Comparison of ENCODE assay signal across 15 cellular contexts in the genomic region with DNA sequence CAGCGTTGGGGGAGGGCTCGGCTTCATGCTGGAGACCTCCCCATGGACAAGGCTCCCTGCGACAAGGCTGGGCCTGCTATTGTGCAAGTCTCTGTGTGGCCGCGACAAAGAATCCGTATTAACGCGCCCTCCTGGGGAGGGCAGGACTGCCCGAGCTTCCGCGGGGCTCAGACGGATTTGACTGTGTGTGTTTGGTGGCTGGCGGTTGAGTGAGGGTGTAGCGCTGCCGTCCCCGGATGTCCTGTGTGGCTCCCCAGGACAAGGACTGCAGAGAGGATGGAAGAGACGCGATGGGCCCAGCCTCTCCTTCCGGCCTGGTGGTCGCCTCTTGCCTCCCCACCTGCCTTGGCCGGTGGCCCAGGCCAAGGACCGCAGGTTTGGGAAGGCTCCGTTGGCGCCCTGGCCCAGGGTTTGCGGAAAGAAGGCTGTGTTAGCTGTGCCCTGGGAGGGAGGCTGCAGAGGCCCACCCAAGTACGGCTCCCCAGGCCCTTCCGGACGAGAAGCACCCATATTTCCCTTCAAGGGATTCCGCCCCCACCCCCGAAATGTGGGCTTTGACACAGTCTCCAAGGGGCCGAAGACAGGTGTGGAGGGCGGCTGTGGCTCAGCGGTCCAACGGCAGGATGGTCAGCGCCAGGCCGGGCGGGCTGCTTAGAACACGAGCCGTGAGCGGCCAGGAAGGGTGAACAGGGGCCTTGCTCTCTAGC. TPM values are rescaled to one million over a fixed set of nuclear protein-coding genes. Genes with fewer than 3 reads are reported as not detected.
DNase-seq lines count a peak whose midpoint lies in the region; ATAC-seq and TF ChIP-seq lines count a peak whose summit lies in the region.
"Had no signal": no experiment of that assay in that cellular context is flagged by ENCODE, and none has a peak within 500 bp of the region (broad histone marks: within the 10 kb centered on the region; RNA-seq: fewer than 3 reads in every experiment).

No MANE protein-coding gene starts in this region.

- H3K27ac Mint-ChIP-seq in activated T-cell treated with anti-CD3 and anti-CD28 coated beads, Interleukin-2, amount 50 U/mL, for 24 hours = peak overlapping the region; percentile 71

- ATAC-seq in RWPE2 (ENCODE audit: low read depth) (no peak), HG03439 (IDR thresholded peaks at IDR 0.05; ENCODE audit: unreplicated experiment) (no peak)

- H3K4me1 ChIP-seq in RWPE2 (ENCODE audit: insufficient read depth, poor library complexity, severe bottlenecking) = no peaks in the 10 kb centered on the region

- H3K4me3 Mint-ChIP-seq in activated T-cell treated with anti-CD3 and anti-CD28 coated beads, Interleukin-2, amount 50 U/mL, for 24 hours = peak overlapping the region; percentile 1

- peaks cover 73% of the 10 kb centered on the region for H3K27me3 Mint-ChIP-seq in activated T-cell treated with anti-CD3 and anti-CD28 coated beads, Interleukin-2, amount 50 U/mL, for 24 hours

- no peak overlapping the region for H3K27ac ChIP-seq in RWPE2 (ENCODE audit: poor library complexity, severe bottlenecking)
- H3K27ac ChIP-seq: VCaP had no signal

- DNase-seq in activated T-cell treated with anti-CD3 and anti-CD28 coated beads, Interleukin-2, amount 50 U/mL, for 24 hours = peak; percentile 35
- DNase-seq in activated T-cell treated with anti-CD3 and anti-CD28 coated beads, Interleukin-2, amount 50 U/mL, for 1 hour = no peak
- peak; percentile 56 for DNase-seq in RWPE2 (ENCODE audit: low spot score)
- peak; percentile 67 for DNase-seq in cerebellar cortex (ENCODE audit: low spot score)
- peak; percentile 64 for DNase-seq in retina
- no peak for DNase-seq in globus pallidus (ENCODE audit: low spot score)
- no peak for DNase-seq in H4 (ENCODE audit: low spot score)
- DNase-seq: activated effector memory CD4-positive, alpha-beta T cell treated with anti-CD3 and anti-CD28 coated beads, Interleukin-2, amount 50 U/mL, for 16 hours; DND-41; NCI-H2171; stimulated activated CD4-positive, alpha-beta T cell treated with anti-CD3 and anti-CD28 coated beads, Interleukin-12 subunit alpha, Interleukin-12 subunit beta, amount 100 ng/mL, for 4 hours had no signal

- H3K36me3 ChIP-seq in RWPE2 (ENCODE audit: low read depth) = no peaks in the 10 kb centered on the region

- H3K4me1 Mint-ChIP-seq in activated T-cell treated with anti-CD3 and anti-CD28 coated beads, Interleukin-2, amount 50 U/mL, for 24 hours (ENCODE audit: low read depth) = peaks cover 28% of the 10 kb centered on the region

- no peak for TF ChIP-seq CTCF in RWPE2 (IDR thresholded peaks at IDR 0.05; ENCODE audit: poor library complexity, severe bottlenecking)

- H3K9me3 Mint-ChIP-seq in activated T-cell treated with anti-CD3 and anti-CD28 coated beads, Interleukin-2, amount 50 U/mL, for 24 hours = no peaks in the 10 kb centered on the region

- no peak overlapping the region for H3K4me3 ChIP-seq in RWPE2 (ENCODE audit: severe bottlenecking)

- no peaks in the 10 kb centered on the region for H3K9me3 ChIP-seq in RWPE2 (ENCODE audit: severe bottlenecking)

- H3K27me3 ChIP-seq in RWPE2 (ENCODE audit: insufficient read depth, poor library complexity, severe bottlenecking) = peaks cover 79% of the 10 kb centered on the region

- no peaks in the 10 kb centered on the region for H3K36me3 Mint-ChIP-seq in activated T-cell treated with anti-CD3 and anti-CD28 coated beads, Interleukin-2, amount 50 U/mL, for 24 hours (ENCODE audit: low read depth)

RNA-seq across cellular contexts. Expression of a gene that starts 2.3 kb away (rescaled TPM):
- not detected in 2 replicates for total RNA-seq in H4 (2014; rRNA removed; shearing (Covaris generic))
- total RNA-seq: dermis microvascular lymphatic vessel endothelial cell, fibroblast of villous mesenchyme had no signal

Comparison
In these comparisons a context has a peak if more than half of its experiments do, and no peak if none do; other contexts are left out.
1. DNase-seq: peak in activated T-cell treated with anti-CD3 and anti-CD28 coated beads, Interleukin-2, amount 50 U/mL, for 24 hours (single experiment), RWPE2 (single experiment), cerebellar cortex (single experiment) and retina (single experiment); none in activated T-cell treated with anti-CD3 and anti-CD28 coated beads, Interleukin-2, amount 50 U/mL, for 1 hour (single experiment), globus pallidus (single experiment) and H4 (single experiment).